In genomic region chr16:57262841-57263584, GRCh38 we compare ENCODE assay signal across 13 cellular contexts. TPM values are rescaled to one million over a fixed set of nuclear protein-coding genes. Genes with fewer than 3 reads are reported as not detected.
DNase-seq lines count a peak whose midpoint lies in the region; ATAC-seq and TF ChIP-seq lines count a peak whose summit lies in the region.
"Had no signal": no experiment of that assay in that cellular context is flagged by ENCODE, and none has a peak within 500 bp of the region (broad histone marks: within the 10 kb centered on the region; RNA-seq: fewer than 3 reads in every experiment).

No MANE protein-coding gene starts in this region.

- no peak for ATAC-seq in HG02870 (IDR thresholded peaks at IDR 0.05; ENCODE audit: unreplicated experiment)
- ATAC-seq: PC-3 had no signal

- no peak overlapping the region for H3K4me2 ChIP-seq in PC-9

- H3K4me3 ChIP-seq in CD4-positive, alpha-beta memory T cell (ENCODE audit: low read length in 2 of 2): no peak overlapping the region
- no peak overlapping the region for H3K4me3 ChIP-seq in PC-9
- H3K4me3 ChIP-seq: left ventricle myocardium inferior had no signal

- no peak for DNase-seq in CD4-positive, alpha-beta memory T cell
- DNase-seq in activated naive CD8-positive, alpha-beta T cell treated with anti-CD3 and anti-CD28 coated beads for 36 hours: no peak
- peak; percentile 50 for DNase-seq in islet precursor cell
- no peak for DNase-seq in progenitor cell of endocrine pancreas (ENCODE audit: low spot score, unreplicated experiment)
- no peak for DNase-seq in amniotic stem cell (lab: John Stamatoyannopoulos, UW)
- no peak for DNase-seq in GM10248 (ENCODE audit: extremely low spot score)
- DNase-seq in PC-9: no peak
- DNase-seq: AML-193, left ventricle myocardium inferior, PC-3, retina had no signal

- no peak overlapping the region for H3K4me3 Mint-ChIP-seq in CD4-positive, alpha-beta memory T cell
- no peak overlapping the region for H3K4me3 Mint-ChIP-seq in activated naive CD8-positive, alpha-beta T cell treated with anti-CD3 and anti-CD28 coated beads for 36 hours
- H3K4me3 Mint-ChIP-seq in progenitor cell of endocrine pancreas (ENCODE audit: low read depth): no peak overlapping the region
- H3K4me3 Mint-ChIP-seq: activated T-helper 1 cell treated with anti-CD3 and anti-CD28 coated beads, Interleukin-12 subunit alpha, Interleukin-12 subunit beta, Interleukin-2, Interleukin-4 antibody, amounts not matched to agents 30 ng/mL and 10 ng/mL and 1 ng/mL, durations not matched to agents 14 hours and 24 hours and 36 hours had no signal

- H3K9me3 ChIP-seq in CD4-positive, alpha-beta memory T cell (ENCODE audit: control insufficient read depth in 1 of 2, low read length in 2 of 2): no peaks in the 10 kb centered on the region
- H3K9me3 ChIP-seq in PC-9 (ENCODE audit: insufficient read depth, low read depth): no peaks in the 10 kb centered on the region
- H3K9me3 ChIP-seq: left ventricle myocardium inferior had no signal

- no peak for TF ChIP-seq CTCF in progenitor cell of endocrine pancreas (IDR thresholded peaks at IDR 0.05; ENCODE audit: unreplicated experiment)
- no peak for TF ChIP-seq CTCF in GM10248 (IDR thresholded peaks at IDR 0.05; ENCODE audit: control extremely low read depth, extremely low read depth, low read depth, missing control alignments)
- TF ChIP-seq CTCF in PC-9 (conservative IDR thresholded peaks at IDR 0.05): no peak

- no peaks in the 10 kb centered on the region for H3K36me3 ChIP-seq in CD4-positive, alpha-beta memory T cell (ENCODE audit: insufficient read depth, low read length)
- H3K36me3 ChIP-seq in PC-9 (ENCODE audit: low read depth): no peaks in the 10 kb centered on the region
- H3K36me3 ChIP-seq: left ventricle myocardium inferior had no signal

- no peaks in the 10 kb centered on the region for H3K27me3 ChIP-seq in CD4-positive, alpha-beta memory T cell (ENCODE audit: insufficient read depth, low read length)
- H3K27me3 ChIP-seq in PC-9 (ENCODE audit: insufficient read depth, low read depth): no peaks in the 10 kb centered on the region

- POLR2A ChIA-PET in CD4-positive, alpha-beta memory T cell (lab: Charles Lee; ENCODE audit: partially characterized antibody): interaction anchor here (0.8 to 1.2 kb wide), 2 partner anchors 15 to 18 kb away, joined by 3 read pairs; partner anchors contain the start of gene ARL2BP
- POLR2A ChIA-PET in GM10248 (lab: Yijun Ruan, JAX) (interaction anchor here (0.6 kb wide), 1 partner anchor 17 kb away, joined by 4 read pairs; no protein-coding TSS in a partner anchor), PC-9 (lab: Charles Lee; ENCODE audit: unreplicated experiment) (no interaction called here)

- H4K20me1 ChIP-seq in PC-9 (ENCODE audit: insufficient read depth): no peaks in the 10 kb centered on the region

- no peaks in the 10 kb centered on the region for H3K79me2 ChIP-seq in PC-9 (ENCODE audit: low read depth)

- no TSS peak for BruUV-seq in PC-9 (replicated peaks; lab: Mats Ljungman, UMichigan)

- no peaks in the 10 kb centered on the region for H3K36me3 Mint-ChIP-seq in CD4-positive, alpha-beta memory T cell
- no peaks in the 10 kb centered on the region for H3K36me3 Mint-ChIP-seq in activated naive CD8-positive, alpha-beta T cell treated with anti-CD3 and anti-CD28 coated beads for 36 hours
- H3K36me3 Mint-ChIP-seq in progenitor cell of endocrine pancreas (ENCODE audit: insufficient read depth): no peaks in the 10 kb centered on the region

- H3K27ac ChIP-seq in CD4-positive, alpha-beta memory T cell (ENCODE audit: low read depth, low read length): no peak overlapping the region
- no peak overlapping the region for H3K27ac ChIP-seq in PC-9
- H3K27ac ChIP-seq: left ventricle myocardium inferior had no signal

- intact Hi-C loops in CD4-positive, alpha-beta memory T cell (cut with micrococcal nuclease): no loop called here
- intact Hi-C loops in PC-9 (cut with micrococcal nuclease; ENCODE audit: unreplicated experiment): no loop called here

- H3K4me1 ChIP-seq in CD4-positive, alpha-beta memory T cell (ENCODE audit: insufficient read depth, low read length): peaks cover 37% of the 10 kb centered on the region
- H3K4me1 ChIP-seq in PC-9 (replicated peaks; ENCODE audit: insufficient read depth): peaks cover 38% of the 10 kb centered on the region

- H3K4me1 Mint-ChIP-seq in CD4-positive, alpha-beta memory T cell: peaks cover 19 to 46% (median 29%) of the 10 kb centered on the region in 4 donors
- peaks cover 36% of the 10 kb centered on the region for H3K4me1 Mint-ChIP-seq in activated naive CD8-positive, alpha-beta T cell treated with anti-CD3 and anti-CD28 coated beads for 36 hours
- peaks cover 19% of the 10 kb centered on the region for H3K4me1 Mint-ChIP-seq in progenitor cell of endocrine pancreas (ENCODE audit: low read depth)

- no peak overlapping the region for H2AFZ ChIP-seq in PC-9

- CTCF ChIA-PET in CD4-positive, alpha-beta memory T cell (lab: Charles Lee; ENCODE audit: partially characterized antibody): no interaction called here
- CTCF ChIA-PET in GM10248 (lab: Yijun Ruan, JAX) (interaction anchor here (1.0 to 2.2 kb wide), 3 partner anchors 10 to 167 kb away, joined by 3 to 5 read pairs (median 3); no protein-coding TSS in a partner anchor), PC-9 (lab: Charles Lee) (no interaction called here)

- no peaks in the 10 kb centered on the region for H3K9me3 Mint-ChIP-seq in CD4-positive, alpha-beta memory T cell
- H3K9me3 Mint-ChIP-seq in activated naive CD8-positive, alpha-beta T cell treated with anti-CD3 and anti-CD28 coated beads for 36 hours: no peaks in the 10 kb centered on the region
- no peaks in the 10 kb centered on the region for H3K9me3 Mint-ChIP-seq in progenitor cell of endocrine pancreas (ENCODE audit: low read depth)
- H3K9me3 Mint-ChIP-seq: activated T-helper 1 cell treated with anti-CD3 and anti-CD28 coated beads, Interleukin-12 subunit alpha, Interleukin-12 subunit beta, Interleukin-2, Interleukin-4 antibody, amounts not matched to agents 30 ng/mL and 10 ng/mL and 1 ng/mL, durations not matched to agents 14 hours and 24 hours and 36 hours had no signal

- no peaks in the 10 kb centered on the region for H3K9me2 ChIP-seq in PC-9 (ENCODE audit: insufficient read depth)

- H3K27ac Mint-ChIP-seq in CD4-positive, alpha-beta memory T cell: peak overlapping the region in 4 of 7 donors; percentile 25 to 53 (median 44)
- H3K27ac Mint-ChIP-seq in activated naive CD8-positive, alpha-beta T cell treated with anti-CD3 and anti-CD28 coated beads for 36 hours: peak overlapping the region; percentile 20
- H3K27ac Mint-ChIP-seq in progenitor cell of endocrine pancreas: peak overlapping the region; percentile 84
- H3K27ac Mint-ChIP-seq: activated T-helper 1 cell treated with anti-CD3 and anti-CD28 coated beads, Interleukin-12 subunit alpha, Interleukin-12 subunit beta, Interleukin-2, Interleukin-4 antibody, amounts not matched to agents 30 ng/mL and 10 ng/mL and 1 ng/mL, durations not matched to agents 14 hours and 24 hours and 36 hours had no signal

- no peaks in the 10 kb centered on the region for H3K27me3 Mint-ChIP-seq in CD4-positive, alpha-beta memory T cell
- H3K27me3 Mint-ChIP-seq in activated naive CD8-positive, alpha-beta T cell treated with anti-CD3 and anti-CD28 coated beads for 36 hours: no peaks in the 10 kb centered on the region
- no peaks in the 10 kb centered on the region for H3K27me3 Mint-ChIP-seq in progenitor cell of endocrine pancreas

- H3F3A ChIP-seq in PC-9 (ENCODE audit: insufficient read depth, low read depth): peaks cover 35% of the 10 kb centered on the region

RNA-seq across cellular contexts. Expression of gene ARL2BP, which starts 18.0 kb away (rescaled TPM):
- 10 to 100 TPM; 48.0 to 49.1 TPM for total RNA-seq in CD4-positive, alpha-beta memory T cell
- 100 to 1,000 TPM; 130 to 181 TPM for polyA plus RNA-seq in CD4-positive, alpha-beta memory T cell
- total RNA-seq in activated naive CD8-positive, alpha-beta T cell treated with anti-CD3 and anti-CD28 coated beads for 36 hours: 10 to 100 TPM; 16.2 to 17.1 TPM
- 40.7 and 43.0 TPM in 2 replicates for total RNA-seq in progenitor cell of endocrine pancreas
- 19.8 and 23.6 TPM in 2 replicates for total RNA-seq in PC-9 (2021)

RNA-seq across cellular contexts. Expression of gene PLLP, which starts 21.5 kb away (rescaled TPM):
- total RNA-seq in CD4-positive, alpha-beta memory T cell: 1 to 10 TPM; 1.6 to 2.4 TPM
- polyA plus RNA-seq in CD4-positive, alpha-beta memory T cell: 1 to 10 TPM; 1.6 to 2.2 TPM
- total RNA-seq in activated naive CD8-positive, alpha-beta T cell treated with anti-CD3 and anti-CD28 coated beads for 36 hours: under 1 TPM; 0.34 to 0.54 TPM
- total RNA-seq in progenitor cell of endocrine pancreas (1.6 and 2.9 TPM in 2 replicates), PC-9 (2021) (1.8 and 2.8 TPM in 2 replicates)

Comparison
In these comparisons a context has a peak if more than half of its experiments do, and no peak if none do; other contexts are left out.
1. H3K27ac Mint-ChIP-seq: peak in every context shown above with its lines; median percentile 84 in progenitor cell of endocrine pancreas; 44 in CD4-positive, alpha-beta memory T cell; 20 in activated naive CD8-positive, alpha-beta T cell treated with anti-CD3 and anti-CD28 coated beads for 36 hours.